26 cellular contexts compared by ENCODE assay signal in genomic region chr2:184927040-184927439, GRCh38.
"Had no signal": no experiment of that assay in that cellular context is flagged by ENCODE, and none has a peak within 500 bp of the region (broad histone marks: within the 10 kb centered on the region; RNA-seq: fewer than 3 reads in every experiment).

No MANE protein-coding gene starts in this region.

- H3K4me1 Mint-ChIP-seq: activated CD4-positive, alpha-beta memory T cell treated with anti-CD3 and anti-CD28 coated beads, Interleukin-2, amount 10 ng/mL, durations not matched to agents 7 days and 5 days; activated CD4-positive, alpha-beta T cell treated with anti-CD3 and anti-CD28 coated beads, Interleukin-2, amount 10 ng/mL, durations not matched to agents 7 days and 5 days; activated naive CD4-positive, alpha-beta T cell treated with anti-CD3 and anti-CD28 coated beads, Interleukin-2, amount 10 ng/mL, durations not matched to agents 7 days and 5 days; activated naive CD8-positive, alpha-beta T cell treated with anti-CD3 and anti-CD28 coated beads, Interleukin-2, amount 10 ng/mL, durations not matched to agents 7 days and 5 days had no signal

- H3K27me3 ChIP-seq: body of pancreas, esophagus squamous epithelium, gastroesophageal sphincter, heart right ventricle had no signal

- H3K4me1 ChIP-seq: body of pancreas, esophagus squamous epithelium, gastroesophageal sphincter, heart right ventricle had no signal

- H3K27me3 Mint-ChIP-seq: activated CD4-positive, alpha-beta memory T cell treated with anti-CD3 and anti-CD28 coated beads, Interleukin-2, amount 10 ng/mL, durations not matched to agents 7 days and 5 days; activated CD4-positive, alpha-beta T cell treated with anti-CD3 and anti-CD28 coated beads, Interleukin-2, amount 10 ng/mL, durations not matched to agents 7 days and 5 days; activated naive CD4-positive, alpha-beta T cell treated with anti-CD3 and anti-CD28 coated beads, Interleukin-2, amount 10 ng/mL, durations not matched to agents 7 days and 5 days; activated naive CD8-positive, alpha-beta T cell treated with anti-CD3 and anti-CD28 coated beads, Interleukin-2, amount 10 ng/mL, durations not matched to agents 7 days and 5 days; activated T-cell treated with anti-CD3 and anti-CD28 coated beads, Interleukin-2, amount 50 U/mL, for 24 hours had no signal

- H3K36me3 Mint-ChIP-seq: activated naive CD4-positive, alpha-beta T cell treated with anti-CD3 and anti-CD28 coated beads, Interleukin-2, amount 10 ng/mL, durations not matched to agents 7 days and 5 days; activated naive CD8-positive, alpha-beta T cell treated with anti-CD3 and anti-CD28 coated beads, Interleukin-2, amount 10 ng/mL, durations not matched to agents 7 days and 5 days had no signal

- H3K4me3 Mint-ChIP-seq: activated CD4-positive, alpha-beta memory T cell treated with anti-CD3 and anti-CD28 coated beads, Interleukin-2, amount 10 ng/mL, durations not matched to agents 7 days and 5 days; activated CD4-positive, alpha-beta T cell treated with anti-CD3 and anti-CD28 coated beads, Interleukin-2, amount 10 ng/mL, durations not matched to agents 7 days and 5 days; activated naive CD4-positive, alpha-beta T cell treated with anti-CD3 and anti-CD28 coated beads, Interleukin-2, amount 10 ng/mL, durations not matched to agents 7 days and 5 days; activated naive CD8-positive, alpha-beta T cell treated with anti-CD3 and anti-CD28 coated beads, Interleukin-2, amount 10 ng/mL, durations not matched to agents 7 days and 5 days; activated T-cell treated with anti-CD3 and anti-CD28 coated beads, Interleukin-2, amount 50 U/mL, for 24 hours; activated T-cell treated with anti-CD3 and anti-CD28 coated beads, Interleukin-2, amount 50 U/mL, for 72 hours had no signal

- H3K4me3 ChIP-seq: body of pancreas, esophagus squamous epithelium, gastroesophageal sphincter, heart right ventricle had no signal

- DNase-seq: activated CD4-positive, alpha-beta memory T cell treated with anti-CD3 and anti-CD28 coated beads, Interleukin-2, amount 10 ng/mL, durations not matched to agents 7 days and 5 days; activated CD4-positive, alpha-beta T cell treated with anti-CD3 and anti-CD28 coated beads for 1 hour; activated CD4-positive, alpha-beta T cell treated with anti-CD3 and anti-CD28 coated beads for 4 hours; activated CD4-positive, alpha-beta T cell treated with anti-CD3 and anti-CD28 coated beads, Interleukin-2, amount 10 ng/mL, durations not matched to agents 7 days and 5 days; activated CD4-positive, alpha-beta T cell treated with anti-CD3 and anti-CD28 coated beads, Interleukin-2, amount 50 U/mL, for 4 hours; activated CD8-positive, alpha-beta memory T cell treated with anti-CD3 and anti-CD28 coated beads, Interleukin-2, amount 50 U/mL, for 48 hours; activated gamma-delta T cell; activated naive CD4-positive, alpha-beta T cell; activated naive CD4-positive, alpha-beta T cell treated with anti-CD3 and anti-CD28 coated beads, Interleukin-2, amount 10 ng/mL, durations not matched to agents 7 days and 5 days; activated naive CD8-positive, alpha-beta T cell treated with anti-CD3 and anti-CD28 coated beads, Interleukin-2, amount 10 ng/mL, durations not matched to agents 7 days and 5 days; activated T-cell treated with anti-CD3 and anti-CD28 coated beads for 4 hours; activated T-cell treated with anti-CD3 and anti-CD28 coated beads, Interleukin-2, amount 50 U/mL, for 24 hours; activated T-cell treated with anti-CD3 and anti-CD28 coated beads, Interleukin-2, amount 50 U/mL, for 72 hours; amygdala; aorta; body of pancreas; caudate nucleus; cortex of kidney; effector CD8-positive, alpha-beta T cell; esophagus squamous epithelium; foreskin melanocyte; heart right ventricle; T-helper 2 cell had no signal

- H3K27ac Mint-ChIP-seq: activated CD4-positive, alpha-beta memory T cell treated with anti-CD3 and anti-CD28 coated beads, Interleukin-2, amount 10 ng/mL, durations not matched to agents 7 days and 5 days; activated CD4-positive, alpha-beta T cell treated with anti-CD3 and anti-CD28 coated beads, Interleukin-2, amount 10 ng/mL, durations not matched to agents 7 days and 5 days; activated naive CD4-positive, alpha-beta T cell treated with anti-CD3 and anti-CD28 coated beads, Interleukin-2, amount 10 ng/mL, durations not matched to agents 7 days and 5 days; activated naive CD4-positive, alpha-beta T cell treated with anti-CD3 and anti-CD28 coated beads, Interleukin-2, amount 50 U/mL, for 72 hours; activated naive CD8-positive, alpha-beta T cell treated with anti-CD3 and anti-CD28 coated beads, Interleukin-2, amount 10 ng/mL, durations not matched to agents 7 days and 5 days; activated T-cell treated with anti-CD3 and anti-CD28 coated beads, Interleukin-2, amount 50 U/mL, for 24 hours; activated T-cell treated with anti-CD3 and anti-CD28 coated beads, Interleukin-2, amount 50 U/mL, for 72 hours had no signal

- H3K36me3 ChIP-seq: esophagus squamous epithelium, gastroesophageal sphincter, heart right ventricle had no signal

- H3K27ac ChIP-seq: body of pancreas, epithelial cell of prostate, esophagus squamous epithelium, gastroesophageal sphincter, heart right ventricle had no signal
